Comparison of ENCODE assay signal across 8 cellular contexts in genomic region chr1:111203681-111204210, GRCh38. TPM values are rescaled to one million over a fixed set of nuclear protein-coding genes. Genes with fewer than 3 reads are reported as not detected.
A peak's percentile ranks its signal among the peaks of the same experiment; 100 is the strongest.
DNase-seq lines count a peak whose midpoint lies in the region; ATAC-seq and TF ChIP-seq lines count a peak whose summit lies in the region.

No MANE protein-coding gene starts in this region.

- H3K27ac Mint-ChIP-seq in CD14-positive monocyte: peak overlapping the region; percentile 86 to 98 (median 95)
- peak overlapping the region; percentile 99 for H3K27ac Mint-ChIP-seq in activated naive CD4-positive, alpha-beta T cell treated with anti-CD3 and anti-CD28 coated beads, Interleukin-2, amount 50 U/mL, for 24 hours

- peaks cover 4% of the 10 kb centered on the region in 2 donors for H3K36me3 Mint-ChIP-seq in CD14-positive monocyte
- H3K36me3 Mint-ChIP-seq in activated naive CD4-positive, alpha-beta T cell treated with anti-CD3 and anti-CD28 coated beads, Interleukin-2, amount 50 U/mL, for 24 hours: peaks cover 6% of the 10 kb centered on the region

- peak overlapping the region; percentile 83 to 90 for H3K4me3 Mint-ChIP-seq in CD14-positive monocyte
- H3K4me3 Mint-ChIP-seq in activated naive CD4-positive, alpha-beta T cell treated with anti-CD3 and anti-CD28 coated beads, Interleukin-2, amount 50 U/mL, for 24 hours: peak overlapping the region; percentile 100

- intact Hi-C loops in CD14-positive monocyte (cut with micrococcal nuclease): loop anchor here (5.0 to 10.0 kb wide), 4 partner anchors 326 to 559 kb away; partner anchors contain the start of genes INKA2 (in 1 of the 2) and RAP1A (in 1 of the 2)

- H3K9me3 Mint-ChIP-seq in CD14-positive monocyte: peaks cover 0 to 2% (median 0%) of the 10 kb centered on the region in 7 donors
- no peaks in the 10 kb centered on the region for H3K9me3 Mint-ChIP-seq in activated naive CD4-positive, alpha-beta T cell treated with anti-CD3 and anti-CD28 coated beads, Interleukin-2, amount 50 U/mL, for 24 hours

- peaks cover 0 to 2% (median 0%) of the 10 kb centered on the region in 3 donors for H3K27me3 Mint-ChIP-seq in CD14-positive monocyte (ENCODE audit: low read depth in 3 of 3)
- no peaks in the 10 kb centered on the region for H3K27me3 Mint-ChIP-seq in activated naive CD4-positive, alpha-beta T cell treated with anti-CD3 and anti-CD28 coated beads, Interleukin-2, amount 50 U/mL, for 24 hours

- ATAC-seq in GM19324 (IDR thresholded peaks at IDR 0.05; ENCODE audit: low FRiP score, unreplicated experiment) (peak; percentile 45), HG03442 (IDR thresholded peaks at IDR 0.05; ENCODE audit: unreplicated experiment) (peak; percentile 37), SK-N-SH treated with all-trans-retinoic acid at 6 μM for 48 hours (peak; percentile 41)

- TF ChIP-seq CTCF in CD14-positive monocyte (IDR thresholded peaks at IDR 0.05): no peak

- DNase-seq in CD14-positive monocyte (ENCODE audit: low spot score): peak; percentile 85
- DNase-seq in hypothalamus (lab: John Stamatoyannopoulos, UW): peak in 26 of 51 donors; percentile 8 to 57 (median 24)
- peak; percentile 62 to 73 for DNase-seq in stimulated activated CD4-positive, alpha-beta T cell treated with anti-CD3 and anti-CD28 coated beads, Interleukin-15, amount 100 ng/mL, for 1 hour (ENCODE audit: low read depth in 1 of 2, low spot score in 1 of 2)
- no peak for DNase-seq in NCI-H128 (lab: John Stamatoyannopoulos, UW; ENCODE audit: unreplicated experiment)

- peaks cover 87% of the 10 kb centered on the region for H3K4me1 Mint-ChIP-seq in CD14-positive monocyte
- peaks cover 73% of the 10 kb centered on the region for H3K4me1 Mint-ChIP-seq in activated naive CD4-positive, alpha-beta T cell treated with anti-CD3 and anti-CD28 coated beads, Interleukin-2, amount 50 U/mL, for 24 hours

TF ChIP-seq in SK-N-SH treated with all-trans-retinoic acid at 6 μM for 48 hours, 23 proteins besides CTCF, POLR2A, EP300 and RAD21:
- TF ChIP-seq OSR1 (CRISPR knock-in tag; IDR thresholded peaks at IDR 0.05): no peak
- no peak for TF ChIP-seq SNAI2 (CRISPR knock-in tag; IDR thresholded peaks at IDR 0.05)
- no peak for TF ChIP-seq ESRRG (CRISPR knock-in tag; IDR thresholded peaks at IDR 0.05)
- TF ChIP-seq PPARA (CRISPR knock-in tag; IDR thresholded peaks at IDR 0.05; ENCODE audit: borderline replicate concordance): no peak
- TF ChIP-seq ISL1 (CRISPR knock-in tag; IDR thresholded peaks at IDR 0.05): no peak
- TF ChIP-seq BACH2 (CRISPR knock-in tag; IDR thresholded peaks at IDR 0.05; ENCODE audit: borderline replicate concordance): no peak
- TF ChIP-seq CREB5 (CRISPR knock-in tag; IDR thresholded peaks at IDR 0.05; ENCODE audit: low read depth): no peak
- no peak for TF ChIP-seq RARB (CRISPR knock-in tag; IDR thresholded peaks at IDR 0.05)
- no peak for TF ChIP-seq PATZ1 (CRISPR knock-in tag; IDR thresholded peaks at IDR 0.05; ENCODE audit: borderline replicate concordance)
- TF ChIP-seq, protein P1, sequence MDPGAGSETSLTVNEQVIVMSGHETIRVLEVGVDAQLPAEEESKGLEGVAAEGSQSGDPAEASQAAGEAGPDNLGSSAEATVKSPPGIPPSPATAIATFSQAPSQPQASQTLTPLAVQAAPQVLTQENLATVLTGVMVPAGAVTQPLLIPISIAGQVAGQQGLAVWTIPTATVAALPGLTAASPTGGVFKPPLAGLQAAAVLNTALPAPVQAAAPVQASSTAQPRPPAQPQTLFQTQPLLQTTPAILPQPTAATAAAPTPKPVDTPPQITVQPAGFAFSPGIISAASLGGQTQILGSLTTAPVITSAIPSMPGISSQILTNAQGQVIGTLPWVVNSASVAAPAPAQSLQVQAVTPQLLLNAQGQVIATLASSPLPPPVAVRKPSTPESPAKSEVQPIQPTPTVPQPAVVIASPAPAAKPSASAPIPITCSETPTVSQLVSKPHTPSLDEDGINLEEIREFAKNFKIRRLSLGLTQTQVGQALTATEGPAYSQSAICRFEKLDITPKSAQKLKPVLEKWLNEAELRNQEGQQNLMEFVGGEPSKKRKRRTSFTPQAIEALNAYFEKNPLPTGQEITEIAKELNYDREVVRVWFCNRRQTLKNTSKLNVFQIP (CRISPR knock-in tag; IDR thresholded peaks at IDR 0.05; ENCODE audit: borderline replicate concordance, low read depth): no peak

RNA-seq across cellular contexts. Expression of gene DENND2D, which starts 3.3 kb away (rescaled TPM):
- 10 to 100 TPM; 22.4 to 24.0 TPM for polyA plus RNA-seq in CD14-positive monocyte

RNA-seq across cellular contexts. Expression of gene CHI3L2, which starts 23.8 kb away (rescaled TPM):
- 1 to 10 TPM; 1.4 to 9.9 TPM for polyA plus RNA-seq in CD14-positive monocyte
